In the genomic region with DNA sequence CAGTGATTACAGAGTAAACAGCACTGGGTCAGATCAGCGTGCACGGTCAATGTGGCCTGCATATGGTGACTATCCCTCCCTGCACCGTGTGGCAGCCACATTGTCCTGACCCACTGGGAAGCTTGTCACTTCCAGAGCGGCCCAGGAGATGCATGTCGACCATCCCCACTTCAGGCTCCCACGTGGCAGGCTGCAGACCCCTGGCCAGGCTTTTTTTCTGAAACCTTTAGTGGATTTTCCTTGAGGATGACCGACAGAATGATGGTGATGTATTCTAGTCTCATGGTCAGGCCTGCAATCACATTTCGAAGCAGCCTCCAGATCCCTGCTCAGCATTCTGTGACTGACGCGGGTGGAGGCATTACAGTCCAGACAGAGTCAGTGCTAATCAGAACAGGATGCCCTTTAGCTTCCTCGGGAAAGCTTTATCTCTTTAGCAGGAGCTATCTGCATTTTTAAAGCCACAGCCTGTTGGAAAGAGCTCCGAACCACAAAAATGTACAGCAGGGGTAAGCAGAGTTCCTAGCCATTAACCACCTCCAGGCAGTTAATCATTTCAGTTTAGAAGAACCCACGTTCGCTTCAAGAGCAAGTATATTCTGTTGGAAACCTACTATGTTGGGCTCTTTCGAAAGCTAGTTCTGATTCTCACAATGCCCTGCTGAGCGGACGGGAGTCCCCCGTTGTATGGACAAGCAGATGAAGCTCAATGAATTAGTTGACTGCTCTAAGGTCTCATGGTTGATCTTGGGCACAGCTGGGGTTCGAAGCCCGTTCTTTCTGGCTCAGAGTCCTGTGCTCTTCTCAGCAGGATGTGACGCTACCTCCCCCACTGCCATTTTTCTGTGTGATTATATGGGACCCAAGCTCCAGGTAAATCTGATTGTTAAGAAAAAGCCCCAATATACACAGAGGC, we compare ENCODE assay signal across 9 cellular contexts. TPM values are rescaled to one million over a fixed set of nuclear protein-coding genes. Genes with fewer than 3 reads are reported as not detected.
A peak's percentile ranks its signal among the peaks of the same experiment; 100 is the strongest.
DNase-seq lines count a peak whose midpoint lies in the region; ATAC-seq, FAIRE-seq and TF ChIP-seq lines count a peak whose summit lies in the region.
"Had no signal": no experiment of that assay in that cellular context is flagged by ENCODE, and none has a peak within 500 bp of the region (broad histone marks: within the 10 kb centered on the region; RNA-seq: fewer than 3 reads in every experiment).

No MANE protein-coding gene starts in this region.

- no peaks in the 10 kb centered on the region for H3K36me3 Mint-ChIP-seq in activated CD4-positive, alpha-beta T cell treated with anti-CD3 and anti-CD28 coated beads, Interleukin-2, amount 10 ng/mL, durations not matched to agents 7 days and 5 days (ENCODE audit: low read depth)
- H3K36me3 Mint-ChIP-seq: CD4-positive, CD25-positive, alpha-beta regulatory T cell had no signal

- no peak overlapping the region for H2AFZ ChIP-seq in fibroblast of lung (ENCODE audit: low read length)

- H3K4me3 ChIP-seq in AG04450 (ENCODE audit: low read depth, low read length), result no peak overlapping the region
- H3K4me3 ChIP-seq in fibroblast of lung (replicated peaks in 1 of 4; ENCODE audit: control extremely low read depth in 1 of 4, insufficient read depth in 1 of 4, low read depth in 3 of 4, low read length in 4 of 4), result no peak overlapping the region
- H3K4me3 ChIP-seq in muscle layer of duodenum (ENCODE audit: low read depth in 1 of 2, low read length in 2 of 2), result no peak overlapping the region
- H3K4me3 ChIP-seq in body of pancreas, result no peak overlapping the region

- DNase-seq in AG04450 (ENCODE audit: low read depth, low spot score) (no peak), RCC 7860 (ENCODE audit: low spot score) (peak; percentile 85), fibroblast of lung (ENCODE audit: low read depth in 2 of 2) (peak; percentile 73 to 98), body of pancreas (no peak), NCI-H524 (lab: John Stamatoyannopoulos, UW) (no peak)
- no peak for DNase-seq in activated CD4-positive, alpha-beta T cell treated with anti-CD3 and anti-CD28 coated beads, Interleukin-2, amount 10 ng/mL, durations not matched to agents 7 days and 5 days
- DNase-seq: CD4-positive, CD25-positive, alpha-beta regulatory T cell had no signal

- H3K36me3 ChIP-seq in fibroblast of lung (ENCODE audit: control insufficient read depth, insufficient read depth, low read length), result no peaks in the 10 kb centered on the region
- no peaks in the 10 kb centered on the region for H3K36me3 ChIP-seq in muscle layer of duodenum (ENCODE audit: control insufficient read depth in 1 of 2, insufficient read depth in 2 of 2, low read length in 2 of 2)
- H3K36me3 ChIP-seq in body of pancreas (replicated peaks in 1 of 2; ENCODE audit: insufficient read depth in 1 of 2, low read depth in 2 of 2), result no peaks in the 10 kb centered on the region

- CTCF ChIA-PET in AG04450 (lab: Charles Lee), result interaction anchor here (0.6 to 1.8 kb wide), 3 partner anchors 44 to 539 kb away, joined by 3 to 5 read pairs (median 3); no protein-coding TSS in a partner anchor
- CTCF ChIA-PET in activated CD4-positive, alpha-beta T cell treated with anti-CD3 and anti-CD28 coated beads, Interleukin-2, amount 10 ng/mL, durations not matched to agents 7 days and 5 days (lab: Charles Lee), result interaction anchor here (0.7 to 1.5 kb wide), 4 partner anchors 9 to 1005 kb away, joined by 3 to 4 read pairs (median 3); no protein-coding TSS in a partner anchor

- no peak overlapping the region for H3K27ac Mint-ChIP-seq in activated CD4-positive, alpha-beta T cell treated with anti-CD3 and anti-CD28 coated beads, Interleukin-2, amount 10 ng/mL, durations not matched to agents 7 days and 5 days
- H3K27ac Mint-ChIP-seq: CD4-positive, CD25-positive, alpha-beta regulatory T cell had no signal

- no peak overlapping the region for H3K9ac ChIP-seq in fibroblast of lung (ENCODE audit: insufficient read depth, low read length)

- POLR2A ChIA-PET in AG04450 (lab: Yijun Ruan, JAX), result interaction anchor here (0.7 to 1.3 kb wide), 3 partner anchors 9 to 57 kb away, joined by 3 to 6 read pairs (median 3); no protein-coding TSS in a partner anchor
- POLR2A ChIA-PET in activated CD4-positive, alpha-beta T cell treated with anti-CD3 and anti-CD28 coated beads, Interleukin-2, amount 10 ng/mL, durations not matched to agents 7 days and 5 days (lab: Charles Lee), result no interaction called here

- H3K27ac ChIP-seq in AG04450 (ENCODE audit: low read depth, low read length) (peak overlapping the region; percentile 12), fibroblast of lung (ENCODE audit: insufficient read depth, low read length) (peak overlapping the region; percentile 23), muscle layer of duodenum (ENCODE audit: low read length) (peak overlapping the region; percentile 12), body of pancreas (no peak overlapping the region)

- no peaks in the 10 kb centered on the region for H3K27me3 Mint-ChIP-seq in activated CD4-positive, alpha-beta T cell treated with anti-CD3 and anti-CD28 coated beads, Interleukin-2, amount 10 ng/mL, durations not matched to agents 7 days and 5 days

- WGBS in body of pancreas, 2 donors, result 76% methylated on average over 17 to 21 of the region's 21 CpGs

- H3K4me1 ChIP-seq in fibroblast of lung (ENCODE audit: control insufficient read depth, extremely low read depth, insufficient read depth, low read length) (no peaks in the 10 kb centered on the region), muscle layer of duodenum (ENCODE audit: control insufficient read depth in 1 of 2, insufficient read depth in 2 of 2, low read length in 2 of 2) (peaks cover 0 to 18% of the 10 kb centered on the region in 2 donors), body of pancreas (no peaks in the 10 kb centered on the region)

- H3K27me3 ChIP-seq in AG04450 (ENCODE audit: control insufficient read depth, insufficient read depth, low read length) (no peaks in the 10 kb centered on the region), fibroblast of lung (ENCODE audit: control insufficient read depth, insufficient read depth, low read length) (no peaks in the 10 kb centered on the region), muscle layer of duodenum (ENCODE audit: low read depth, low read length) (no peaks in the 10 kb centered on the region), body of pancreas (no peaks in the 10 kb centered on the region)

- FAIRE-seq in RCC 7860 (lab: Jason Lieb, UNC), result peak; percentile 95

- no peak overlapping the region for H3K4me3 Mint-ChIP-seq in activated CD4-positive, alpha-beta T cell treated with anti-CD3 and anti-CD28 coated beads, Interleukin-2, amount 10 ng/mL, durations not matched to agents 7 days and 5 days
- H3K4me3 Mint-ChIP-seq: CD4-positive, CD25-positive, alpha-beta regulatory T cell had no signal

- TF ChIP-seq CTCF in AG04450 (IDR thresholded peaks at IDR 0.05; ENCODE audit: low read depth, low read length) (no peak), fibroblast of lung (conservative IDR thresholded peaks at IDR 0.05 in 1 of 2, IDR thresholded peaks at IDR 0.05 in 1 of 2; ENCODE audit: low read depth in 1 of 2, low read length in 2 of 2) (no peak), body of pancreas (IDR thresholded peaks at IDR 0.05) (no peak)

- no peaks in the 10 kb centered on the region for H3K79me2 ChIP-seq in fibroblast of lung (ENCODE audit: control insufficient read depth, insufficient read depth, low read length)

- H3K9me3 ChIP-seq in AG04450 (ENCODE audit: control insufficient read depth, insufficient read depth, low read length) (no peaks in the 10 kb centered on the region; the same call in 1 of the 2 replicates), fibroblast of lung (ENCODE audit: control insufficient read depth, insufficient read depth, low read depth, low read length) (no peaks in the 10 kb centered on the region), muscle layer of duodenum (ENCODE audit: control insufficient read depth in 1 of 2, low read length in 2 of 2) (no peaks in the 10 kb centered on the region), body of pancreas (no peaks in the 10 kb centered on the region)

- intact Hi-C loops in body of pancreas (cut with DNase I), result no loop called here

- H4K20me1 ChIP-seq in fibroblast of lung (ENCODE audit: control insufficient read depth, extremely low read depth, insufficient read depth, low read length), result no peaks in the 10 kb centered on the region

- H3K9me3 Mint-ChIP-seq in activated CD4-positive, alpha-beta T cell treated with anti-CD3 and anti-CD28 coated beads, Interleukin-2, amount 10 ng/mL, durations not matched to agents 7 days and 5 days, result no peaks in the 10 kb centered on the region
- H3K9me3 Mint-ChIP-seq: CD4-positive, CD25-positive, alpha-beta regulatory T cell had no signal

- TF ChIP-seq POLR2A in body of pancreas (IDR thresholded peaks at IDR 0.05), result no peak

- no peaks in the 10 kb centered on the region for H3K4me1 Mint-ChIP-seq in activated CD4-positive, alpha-beta T cell treated with anti-CD3 and anti-CD28 coated beads, Interleukin-2, amount 10 ng/mL, durations not matched to agents 7 days and 5 days
- H3K4me1 Mint-ChIP-seq: CD4-positive, CD25-positive, alpha-beta regulatory T cell had no signal

- ATAC-seq in HG03139 (IDR thresholded peaks at IDR 0.05; ENCODE audit: unreplicated experiment) (no peak), body of pancreas (no peak)

- peak overlapping the region; percentile 25 for H3K4me2 ChIP-seq in fibroblast of lung (ENCODE audit: extremely low read depth, insufficient read depth, low read length)

RNA-seq across cellular contexts. Expression of a gene that starts 56.5 kb away (rescaled TPM):
- polyA plus RNA-seq in AG04450 (2011; rRNA removed) (20.3 and 28.6 TPM in 2 replicates), fibroblast of lung (17.8 and 28.2 TPM in 2 replicates)
- polyA minus RNA-seq in AG04450 (2011; rRNA and poly(A)+ RNA removed), result 38.5 and 53.5 TPM in 2 replicates
- total RNA-seq in fibroblast of lung (71.8 and 113 TPM in 2 replicates), body of pancreas (10 to 100 TPM; 82.7 to 83.3 TPM)
- 28.9 and 44.7 TPM in 2 replicates for polyA plus RNA-seq in fibroblast of lung (2012)
- polyA minus RNA-seq in fibroblast of lung (ENCODE audit: low replicate concordance), result 38.6 and 48.1 TPM in 2 replicates
- 10 to 100 TPM; 83.0 to 95.0 TPM for total RNA-seq in activated CD4-positive, alpha-beta T cell treated with anti-CD3 and anti-CD28 coated beads, Interleukin-2, amount 10 ng/mL, durations not matched to agents 7 days and 5 days

Comparison
In these comparisons a context has a peak if more than half of its experiments do, and no peak if none do; other contexts are left out.
1. DNase-seq: peak in RCC 7860 (single experiment) and fibroblast of lung (2 of 2); none in AG04450 (single experiment), activated CD4-positive, alpha-beta T cell treated with anti-CD3 and anti-CD28 coated beads, Interleukin-2, amount 10 ng/mL, durations not matched to agents 7 days and 5 days (single experiment), body of pancreas (0 of 4) and NCI-H524 (0 of 2).
2. H3K27ac ChIP-seq: peak in AG04450 (single experiment), fibroblast of lung (single experiment) and muscle layer of duodenum (single experiment); none in body of pancreas (0 of 4).